Comparison of ENCODE assay signal across 9 cellular contexts in the genomic region with DNA sequence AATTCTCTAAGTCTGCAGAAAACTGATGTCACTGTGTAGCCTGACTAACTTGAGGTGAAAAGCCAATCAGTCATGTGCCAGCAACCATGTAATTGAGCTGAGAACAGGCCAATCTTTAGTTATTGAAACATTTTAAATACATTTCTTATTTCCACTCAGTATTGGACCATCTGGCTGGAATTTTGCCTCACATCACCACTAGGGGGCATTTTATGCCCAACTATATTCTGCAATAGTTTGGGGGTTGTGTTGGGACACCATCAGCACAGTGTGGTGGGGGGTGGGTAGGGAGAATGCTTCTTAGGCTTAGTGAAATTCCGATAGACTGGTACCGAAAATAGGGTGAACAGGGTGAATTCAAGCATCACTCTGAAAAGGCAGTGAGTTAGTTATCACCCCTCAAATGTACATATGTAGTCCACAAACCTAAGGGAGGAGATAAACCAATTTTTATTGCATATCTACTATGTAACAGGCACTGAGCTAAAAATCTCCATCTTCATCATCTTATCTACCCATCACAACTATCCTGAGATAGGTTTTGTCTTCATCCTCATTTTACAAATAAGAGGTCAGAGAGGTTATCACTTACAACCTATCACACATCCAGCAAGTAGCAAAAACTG. TPM values are rescaled to one million over a fixed set of nuclear protein-coding genes. Genes with fewer than 3 reads are reported as not detected.
DNase-seq lines count a peak whose midpoint lies in the region; ATAC-seq, FAIRE-seq and TF ChIP-seq lines count a peak whose summit lies in the region.
"Had no signal": no experiment of that assay in that cellular context is flagged by ENCODE, and none has a peak within 500 bp of the region (broad histone marks: within the 10 kb centered on the region; RNA-seq: fewer than 3 reads in every experiment).

No MANE protein-coding gene starts in this region.

- POLR2A ChIA-PET in PC-9 (lab: Charles Lee; ENCODE audit: unreplicated experiment), result no interaction called here

- H3K9me3 ChIP-seq in PC-9 (ENCODE audit: insufficient read depth, low read depth) (no peaks in the 10 kb centered on the region), testis (no peaks in the 10 kb centered on the region)

- peak; percentile 74 for FAIRE-seq in GM12891 (lab: Jason Lieb, UNC)

- H2AFZ ChIP-seq in PC-9, result no peak overlapping the region

- WGBS in testis, 2 donors, result 65% methylated on average over 2 of the region's 2 CpGs

- no peaks in the 10 kb centered on the region; the same call in 1 of the 2 replicates for H3K9me2 ChIP-seq in PC-9 (ENCODE audit: insufficient read depth)

- no peak for TF ChIP-seq POLR2A in GM12891 (IDR thresholded peaks at IDR 0.05; ENCODE audit: low read depth, low read length)
- TF ChIP-seq POLR2A in testis (IDR thresholded peaks at IDR 0.05), result no peak

- H3K27ac ChIP-seq in PC-9 (no peak overlapping the region), testis (no peak overlapping the region)

- no peaks in the 10 kb centered on the region for H3K27me3 ChIP-seq in PC-9 (ENCODE audit: insufficient read depth, low read depth)
- no peaks in the 10 kb centered on the region for H3K27me3 ChIP-seq in testis

- H4K20me1 ChIP-seq in PC-9 (ENCODE audit: insufficient read depth), result no peaks in the 10 kb centered on the region

- H3F3A ChIP-seq in PC-9 (ENCODE audit: insufficient read depth, low read depth), result no peaks in the 10 kb centered on the region

- no peak overlapping the region for H3K4me3 ChIP-seq in PC-9
- H3K4me3 ChIP-seq in fibroblast of villous mesenchyme (ENCODE audit: low read depth, low read length), result no peak overlapping the region
- H3K4me3 ChIP-seq in testis, result no peak overlapping the region

- no peaks in the 10 kb centered on the region for H3K79me2 ChIP-seq in PC-9 (ENCODE audit: low read depth)

- H3K4me1 ChIP-seq in PC-9 (replicated peaks; ENCODE audit: insufficient read depth), result no peaks in the 10 kb centered on the region
- no peaks in the 10 kb centered on the region for H3K4me1 ChIP-seq in testis

- CTCF ChIA-PET in PC-9 (lab: Charles Lee), result interaction anchor here (0.6 kb wide), 1 partner anchor 334 kb away, joined by 5 read pairs; no protein-coding TSS in a partner anchor

- TF ChIP-seq CTCF in AG09319 (IDR thresholded peaks at IDR 0.05; ENCODE audit: low read depth, low read length) (peak; percentile 31), PC-9 (conservative IDR thresholded peaks at IDR 0.05) (peak; percentile 94), fibroblast of villous mesenchyme (IDR thresholded peaks at IDR 0.05; ENCODE audit: insufficient read depth, low read depth, low read length) (peak; percentile 33), testis (IDR thresholded peaks at IDR 0.05) (peak in 2 of 3 experiments; percentile 42 to 74)

- intact Hi-C loops in PC-9 (cut with micrococcal nuclease; ENCODE audit: unreplicated experiment) (loop anchor here (10.0 kb wide), 1 partner anchor 359 kb away; a partner anchor contains a TSS), testis (cut with DNase I; ENCODE audit: low total_unique reads) (no loop called here)

- BruUV-seq in PC-9 (replicated peaks; lab: Mats Ljungman, UMichigan), result no TSS peak

- peak; percentile 70 for ATAC-seq in HG02970 (IDR thresholded peaks at IDR 0.05; ENCODE audit: low FRiP score, unreplicated experiment)
- ATAC-seq: stimulated activated naive CD8-positive, alpha-beta T cell treated with anti-CD3 and anti-CD28 coated beads, Interleukin-15, amount 100 ng/mL, for 72 hours had no signal

- DNase-seq in AG09319 (ENCODE audit: extremely low read depth, low read depth) (no peak), GM12891 (ENCODE audit: insufficient read length, low spot score) (no peak), PC-9 (peak in 1 of 2 experiments; percentile 15), fibroblast of villous mesenchyme (ENCODE audit: low read depth) (no peak), testis (peak; percentile 28), NCI-H2107 treated with DMSO at 0.1 percent for 48 hours (lab: John Stamatoyannopoulos, UW; ENCODE audit: unreplicated experiment) (no peak)
- DNase-seq in activated CD8-positive, alpha-beta memory T cell treated with anti-CD3 and anti-CD28 coated beads, Interleukin-2, amount 50 U/mL, for 48 hours, result no peak

- no peak overlapping the region for H3K4me2 ChIP-seq in PC-9

- H3K36me3 ChIP-seq in PC-9 (ENCODE audit: low read depth), result no peaks in the 10 kb centered on the region
- no peaks in the 10 kb centered on the region for H3K36me3 ChIP-seq in testis (ENCODE audit: low read depth, missing control alignments)

TF ChIP-seq in GM12891, 5 proteins besides CTCF, POLR2A, EP300 and RAD21:
- TF ChIP-seq PAX5 (IDR thresholded peaks at IDR 0.05; ENCODE audit: insufficient read depth, low read length, severe bottlenecking), result no peak
- no peak for TF ChIP-seq SPI1 (IDR thresholded peaks at IDR 0.05; ENCODE audit: low read depth, low read length)
- TF ChIP-seq POLR2AphosphoS5 (IDR thresholded peaks at IDR 0.05; ENCODE audit: low read depth, low read length), result no peak
- no peak for TF ChIP-seq POU2F2 (IDR thresholded peaks at IDR 0.05; ENCODE audit: low read depth, low read length)
- no peak for TF ChIP-seq TAF1 (IDR thresholded peaks at IDR 0.05; ENCODE audit: low read depth, low read length)

RNA-seq across cellular contexts. Expression of a gene that starts 17.8 kb away (rescaled TPM):
- polyA plus RNA-seq in GM12891 (2012; ENCODE audit: low read depth, missing spikeins), result not detected
- total RNA-seq in PC-9 (2021) (not detected in 2 replicates), fibroblast of villous mesenchyme (not detected in 2 replicates), testis (under 1 TPM in 1 of 2 donors, not detected in 1; 0.25 TPM)
- polyA plus RNA-seq in testis (ENCODE audit: insufficient read depth, low read depth, low replicate concordance), result 0.54 TPM

Comparison
In these comparisons a context has a peak if more than half of its experiments do, and no peak if none do; other contexts are left out.
1. CTCF ChIP-seq: peak in every context shown above with its lines; median percentile 94 in PC-9; 58 in testis; 33 in fibroblast of villous mesenchyme; 31 in AG09319.